8 cellular contexts compared by ENCODE assay signal in genomic region chr3:94004301-94004910, GRCh38. TPM values are rescaled to one million over a fixed set of nuclear protein-coding genes. Genes with fewer than 3 reads are reported as not detected.
DNase-seq lines count a peak whose midpoint lies in the region; ATAC-seq and TF ChIP-seq lines count a peak whose summit lies in the region.

No MANE protein-coding gene starts in this region.

- peak overlapping the region; percentile 45 for H3K27ac Mint-ChIP-seq in T-helper 17 cell
- H3K27ac Mint-ChIP-seq in natural killer cell treated with Interleukin-12 subunit alpha and Interleukin-12 subunit beta and Interleukin-15 and Interleukin-18, amount 100 ng/mL, for 72 hours = no peak overlapping the region

- no peaks in the 10 kb centered on the region for H3K4me1 ChIP-seq in Loucy (ENCODE audit: insufficient read depth, low read length, poor library complexity, severe bottlenecking)

- no peaks in the 10 kb centered on the region for H3F3A ChIP-seq in Loucy (ENCODE audit: low read depth)

- no peaks in the 10 kb centered on the region for H3K79me2 ChIP-seq in Loucy (ENCODE audit: insufficient read depth, low read length)

- H3K27me3 Mint-ChIP-seq in T-helper 17 cell = no peaks in the 10 kb centered on the region
- H3K27me3 Mint-ChIP-seq in natural killer cell treated with Interleukin-12 subunit alpha and Interleukin-12 subunit beta and Interleukin-15 and Interleukin-18, amount 100 ng/mL, for 72 hours = no peaks in the 10 kb centered on the region

- H4K20me1 ChIP-seq in Loucy (ENCODE audit: insufficient read depth, low read length, poor library complexity, severe bottlenecking) = no peaks in the 10 kb centered on the region

- H3K4me3 ChIP-seq in AG04450 (ENCODE audit: low read depth, low read length) (peak overlapping the region; percentile 41), GM12864 (ENCODE audit: low read depth, low read length) (no peak overlapping the region), HFF-Myc (replicated peaks; ENCODE audit: low read depth, low read length) (no peak overlapping the region), Loucy (ENCODE audit: low read length, poor library complexity, severe bottlenecking) (peak overlapping the region; percentile 57)

- H3K9me3 ChIP-seq in AG04450 (ENCODE audit: control insufficient read depth, insufficient read depth, low read length) (no peaks in the 10 kb centered on the region), Loucy (ENCODE audit: insufficient read depth, low read depth, low read length) (no peaks in the 10 kb centered on the region), T-helper 17 cell (ENCODE audit: control insufficient read depth, low read length, poor library complexity, severe bottlenecking) (no peaks in the 10 kb centered on the region)

- no peaks in the 10 kb centered on the region for H3K9me3 Mint-ChIP-seq in natural killer cell treated with Interleukin-12 subunit alpha and Interleukin-12 subunit beta and Interleukin-15 and Interleukin-18, amount 100 ng/mL, for 72 hours

- peaks cover 4% of the 10 kb centered on the region for H3K4me1 Mint-ChIP-seq in T-helper 17 cell
- peaks cover 4% of the 10 kb centered on the region in 2 donors for H3K4me1 Mint-ChIP-seq in natural killer cell treated with Interleukin-12 subunit alpha and Interleukin-12 subunit beta and Interleukin-15 and Interleukin-18, amount 100 ng/mL, for 72 hours (ENCODE audit: low read depth in 2 of 2)

- peak overlapping the region; percentile 55 for H3K4me2 ChIP-seq in Loucy (ENCODE audit: low read depth, low read length, poor library complexity, severe bottlenecking)

- DNase-seq in AG04450 (ENCODE audit: low read depth, low spot score) (peak; percentile 53), GM12864 (ENCODE audit: low read depth) (peak; percentile 42), HFF-Myc (ENCODE audit: extremely low read depth, low read depth) (peak; percentile 56), T-helper 17 cell (no peak), ureter (ENCODE audit: low spot score) (no peak)
- peak; percentile 68 for DNase-seq in natural killer cell treated with Interleukin-12 subunit alpha and Interleukin-12 subunit beta and Interleukin-15 and Interleukin-18, amount 100 ng/mL, for 72 hours (ENCODE audit: low spot score)

- peak overlapping the region; percentile 19 for H2AFZ ChIP-seq in Loucy (ENCODE audit: low read length)

- H3K27me3 ChIP-seq in AG04450 (ENCODE audit: control insufficient read depth, insufficient read depth, low read length) (no peaks in the 10 kb centered on the region), Loucy (ENCODE audit: insufficient read depth, low read length, poor library complexity, severe bottlenecking) (no peaks in the 10 kb centered on the region)

- peaks cover 3% of the 10 kb centered on the region; the same call in 1 of the 2 replicates for H3K36me3 ChIP-seq in Loucy (ENCODE audit: insufficient read depth, low read length)

- H3K4me3 Mint-ChIP-seq in T-helper 17 cell = no peak overlapping the region
- H3K4me3 Mint-ChIP-seq in natural killer cell treated with Interleukin-12 subunit alpha and Interleukin-12 subunit beta and Interleukin-15 and Interleukin-18, amount 100 ng/mL, for 72 hours = peak overlapping the region; percentile 36

- TF ChIP-seq CTCF in AG04450 (IDR thresholded peaks at IDR 0.05; ENCODE audit: low read depth, low read length) (peak; percentile 93), GM12864 (IDR thresholded peaks at IDR 0.05; ENCODE audit: low read depth, low read length, missing control alignments) (peak; percentile 72), HFF-Myc (IDR thresholded peaks at IDR 0.05; ENCODE audit: low read depth, low read length, missing control alignments) (peak; percentile 65), Loucy (conservative IDR thresholded peaks at IDR 0.05; ENCODE audit: low read length) (peak; percentile 91)

- ATAC-seq in T-helper 17 cell (peak; percentile 87), esophagus mucosa (peak; percentile 67)
- ATAC-seq in natural killer cell treated with Interleukin-12 subunit alpha and Interleukin-12 subunit beta and Interleukin-15 and Interleukin-18, amount 100 ng/mL, for 72 hours = peak; percentile 62 to 68

- H3K9me2 ChIP-seq in Loucy (replicated peaks; ENCODE audit: low read depth, low read length) = no peaks in the 10 kb centered on the region

- no peak overlapping the region for H3K27ac ChIP-seq in AG04450 (ENCODE audit: low read depth, low read length)

- no peak overlapping the region for H3K9ac ChIP-seq in Loucy (ENCODE audit: low read depth, low read length, poor library complexity, severe bottlenecking)

- POLR2A ChIA-PET in AG04450 (lab: Yijun Ruan, JAX) = no interaction called here

- CTCF ChIA-PET in AG04450 (lab: Charles Lee) = interaction anchor here (0.6 to 8.6 kb wide), 22 partner anchors 8 to 112 kb away, joined by 3 to 145 read pairs (median 5); partner anchors contain the start of genes DHFR2 and NSUN3

- peaks cover 5% of the 10 kb centered on the region for H3K36me3 Mint-ChIP-seq in T-helper 17 cell (ENCODE audit: low read depth)
- H3K36me3 Mint-ChIP-seq in natural killer cell treated with Interleukin-12 subunit alpha and Interleukin-12 subunit beta and Interleukin-15 and Interleukin-18, amount 100 ng/mL, for 72 hours = no peaks in the 10 kb centered on the region

RNA-seq across cellular contexts. Expression of gene STX19, which starts 24.0 kb away (rescaled TPM):
- not detected in 2 replicates for polyA plus RNA-seq in AG04450 (2011; rRNA removed)
- polyA minus RNA-seq in AG04450 (2011; rRNA and poly(A)+ RNA removed) = not detected in 2 replicates
- total RNA-seq in T-helper 17 cell (not detected), esophagus mucosa (3.8 TPM), ureter (not detected)
- not detected for total RNA-seq in natural killer cell treated with Interleukin-12 subunit alpha and Interleukin-12 subunit beta and Interleukin-15 and Interleukin-18, amount 100 ng/mL, for 72 hours

RNA-seq across cellular contexts. Expression of gene ARL13B, which starts 24.5 kb away (rescaled TPM):
- polyA plus RNA-seq in AG04450 (2011; rRNA removed) = 4.4 and 6.3 TPM in 2 replicates
- 2.7 and 2.9 TPM in 2 replicates for polyA minus RNA-seq in AG04450 (2011; rRNA and poly(A)+ RNA removed)
- total RNA-seq in T-helper 17 cell (10 to 100 TPM in 1 of 2 donors, 1 to 10 TPM in 1; 5.9 to 11.0 TPM), esophagus mucosa (6.5 TPM), ureter (8.9 TPM)
- total RNA-seq in natural killer cell treated with Interleukin-12 subunit alpha and Interleukin-12 subunit beta and Interleukin-15 and Interleukin-18, amount 100 ng/mL, for 72 hours = 10 to 100 TPM in 1 of 2 donors, 1 to 10 TPM in 1; 9.9 to 15.6 TPM

RNA-seq across cellular contexts. Expression of gene PROS1, which starts 30.7 kb away (rescaled TPM):
- polyA plus RNA-seq in AG04450 (2011; rRNA removed) = 9.3 and 11.5 TPM in 2 replicates
- polyA minus RNA-seq in AG04450 (2011; rRNA and poly(A)+ RNA removed) = 1.6 and 3.4 TPM in 2 replicates
- 1 to 10 TPM in 1 of 2 donors, under 1 TPM in 1; 0.65 to 7.4 TPM for total RNA-seq in T-helper 17 cell
- 10.0 TPM for total RNA-seq in esophagus mucosa
- total RNA-seq in natural killer cell treated with Interleukin-12 subunit alpha and Interleukin-12 subunit beta and Interleukin-15 and Interleukin-18, amount 100 ng/mL, for 72 hours = not detected
- total RNA-seq in ureter = 31.2 TPM

RNA-seq across cellular contexts. Expression of gene DHFR2, which starts 58.3 kb away (rescaled TPM):
- polyA plus RNA-seq in AG04450 (2011; rRNA removed) = 3.4 and 4.0 TPM in 2 replicates
- 2.4 and 2.6 TPM in 2 replicates for polyA minus RNA-seq in AG04450 (2011; rRNA and poly(A)+ RNA removed)
- total RNA-seq in T-helper 17 cell = 1 to 10 TPM; 2.4 to 2.6 TPM
- 2.2 TPM for total RNA-seq in esophagus mucosa
- total RNA-seq in natural killer cell treated with Interleukin-12 subunit alpha and Interleukin-12 subunit beta and Interleukin-15 and Interleukin-18, amount 100 ng/mL, for 72 hours = 1 to 10 TPM; 4.7 to 5.0 TPM
- 7.5 TPM for total RNA-seq in ureter

RNA-seq across cellular contexts. Expression of gene NSUN3, which starts 58.5 kb away (rescaled TPM):
- polyA plus RNA-seq in AG04450 (2011; rRNA removed) = 7.5 and 7.7 TPM in 2 replicates
- polyA minus RNA-seq in AG04450 (2011; rRNA and poly(A)+ RNA removed) = 10.3 and 12.8 TPM in 2 replicates
- total RNA-seq in T-helper 17 cell = 10 to 100 TPM; 16.7 to 18.1 TPM
- total RNA-seq in esophagus mucosa = 4.6 TPM
- total RNA-seq in natural killer cell treated with Interleukin-12 subunit alpha and Interleukin-12 subunit beta and Interleukin-15 and Interleukin-18, amount 100 ng/mL, for 72 hours = 10 to 100 TPM; 20.4 to 22.3 TPM
- 22.7 TPM for total RNA-seq in ureter

Comparison
In these comparisons a context has a peak if more than half of its experiments do, and no peak if none do; other contexts are left out.
1. DNase-seq: peak in AG04450 (single experiment), GM12864 (single experiment), HFF-Myc (single experiment) and natural killer cell treated with Interleukin-12 subunit alpha and Interleukin-12 subunit beta and Interleukin-15 and Interleukin-18, amount 100 ng/mL, for 72 hours (single experiment); none in T-helper 17 cell (0 of 3) and ureter (single experiment).
2. H3K4me3 ChIP-seq: peak in AG04450 (single experiment) and Loucy (single experiment); none in GM12864 (single experiment) and HFF-Myc (single experiment).
3. Peak in every context shown above with its lines, with median percentiles within 50 percentile points of each other: CTCF ChIP-seq and ATAC-seq.